Comparison of ENCODE assay signal across 20 cellular contexts in genomic region chr12:67748761-67749075, GRCh38.
DNase-seq lines count a peak whose midpoint lies in the region; ATAC-seq, FAIRE-seq and TF ChIP-seq lines count a peak whose summit lies in the region.
"Had no signal": no experiment of that assay in that cellular context is flagged by ENCODE, and none has a peak within 500 bp of the region (broad histone marks: within the 10 kb centered on the region; RNA-seq: fewer than 3 reads in every experiment).

No MANE protein-coding gene starts in this region.

- no peak overlapping the region for H2AFZ ChIP-seq in astrocyte (ENCODE audit: low read depth, low read length)

- no peaks in the 10 kb centered on the region for H3K27me3 ChIP-seq in astrocyte (ENCODE audit: insufficient read depth, low read length)
- no peaks in the 10 kb centered on the region for H3K27me3 ChIP-seq in stomach
- no peaks in the 10 kb centered on the region for H3K27me3 ChIP-seq in endodermal cell (ENCODE audit: control insufficient read depth, insufficient read depth, low read length, poor library complexity, severe bottlenecking)
- no peaks in the 10 kb centered on the region for H3K27me3 ChIP-seq in naive thymus-derived CD4-positive, alpha-beta T cell (ENCODE audit: control insufficient read depth in 2 of 2, insufficient read depth in 2 of 2, low read length in 2 of 2)
- H3K27me3 ChIP-seq: adrenal gland, upper lobe of right lung had no signal

- H3K27me3 Mint-ChIP-seq in astrocyte (ENCODE audit: low read depth, unreplicated experiment) (no peaks in the 10 kb centered on the region), endodermal cell (ENCODE audit: insufficient read depth) (peaks cover 3% of the 10 kb centered on the region)
- H3K27me3 Mint-ChIP-seq in stimulated activated naive B cell treated with anti-CD40 and anti-IgM and Interleukin-4, amounts not matched to agents 10 μg/mL and 1 μg/mL and 100 μg/mL, for 72 hours = peaks cover 0 to 13% of the 10 kb centered on the region in 2 donors
- peaks cover 0 to 2% (median 0%) of the 10 kb centered on the region in 5 donors for H3K27me3 Mint-ChIP-seq in naive thymus-derived CD4-positive, alpha-beta T cell
- H3K27me3 Mint-ChIP-seq: stimulated activated memory B cell treated with anti-CD40 and anti-IgM and Interleukin-4, amounts not matched to agents 10 μg/mL and 1 μg/mL and 100 μg/mL, for 72 hours had no signal

- H3K9me3 ChIP-seq in astrocyte (ENCODE audit: insufficient read depth, low read depth, low read length) (no peaks in the 10 kb centered on the region), stomach (no peaks in the 10 kb centered on the region), endodermal cell (ENCODE audit: control insufficient read depth, low read length) (no peaks in the 10 kb centered on the region)
- no peaks in the 10 kb centered on the region for H3K9me3 ChIP-seq in naive thymus-derived CD4-positive, alpha-beta T cell (ENCODE audit: control insufficient read depth in 2 of 3, low read length in 3 of 3)
- H3K9me3 ChIP-seq: adrenal gland, upper lobe of right lung had no signal

- H3K4me1 Mint-ChIP-seq in astrocyte (ENCODE audit: low read depth, unreplicated experiment) (peaks cover 27% of the 10 kb centered on the region), endodermal cell (peaks cover 3% of the 10 kb centered on the region)
- no peaks in the 10 kb centered on the region for H3K4me1 Mint-ChIP-seq in stimulated activated naive B cell treated with anti-CD40 and anti-IgM and Interleukin-4, amounts not matched to agents 10 μg/mL and 1 μg/mL and 100 μg/mL, for 72 hours
- no peaks in the 10 kb centered on the region for H3K4me1 Mint-ChIP-seq in naive thymus-derived CD4-positive, alpha-beta T cell
- H3K4me1 Mint-ChIP-seq: stimulated activated memory B cell treated with anti-CD40 and anti-IgM and Interleukin-4, amounts not matched to agents 10 μg/mL and 1 μg/mL and 100 μg/mL, for 72 hours had no signal

- H3K27ac ChIP-seq in astrocyte (ENCODE audit: low read depth, low read length) (peak overlapping the region; percentile 30), stomach (peak overlapping the region; percentile 35 to 79 (median 53)), endodermal cell (ENCODE audit: low read depth, low read length) (no peak overlapping the region)
- H3K27ac ChIP-seq in naive thymus-derived CD4-positive, alpha-beta T cell (ENCODE audit: low read depth, low read length) = no peak overlapping the region
- H3K27ac ChIP-seq: adrenal gland, C4-2B, upper lobe of right lung had no signal

- peak; percentile 79 for ATAC-seq in left colon
- no peak for ATAC-seq in stimulated activated naive B cell treated with anti-CD40 and anti-IgM and Interleukin-4, amounts not matched to agents 10 μg/mL and 1 μg/mL and 100 μg/mL, for 72 hours (replicated peaks)
- ATAC-seq in naive thymus-derived CD4-positive, alpha-beta T cell = no peak
- no peak for ATAC-seq in GM21381 (IDR thresholded peaks at IDR 0.05; ENCODE audit: unreplicated experiment)
- ATAC-seq: stimulated activated memory B cell treated with anti-CD40 and anti-IgM and Interleukin-4, amounts not matched to agents 10 μg/mL and 1 μg/mL and 100 μg/mL, for 72 hours; upper lobe of right lung had no signal

- CTCF ChIA-PET in naive thymus-derived CD4-positive, alpha-beta T cell (lab: Charles Lee) = no interaction called here

- H3K4me3 ChIP-seq in astrocyte (ENCODE audit: insufficient read depth, low read depth, low read length) = no peak overlapping the region
- H3K4me3 ChIP-seq in stomach = no peak overlapping the region
- no peak overlapping the region for H3K4me3 ChIP-seq in endodermal cell (ENCODE audit: low read length)
- H3K4me3 ChIP-seq in naive thymus-derived CD4-positive, alpha-beta T cell (ENCODE audit: low read length) = no peak overlapping the region
- H3K4me3 ChIP-seq: adrenal gland, upper lobe of right lung had no signal

- H4K20me1 ChIP-seq in astrocyte (ENCODE audit: insufficient read depth, low read length) = no peaks in the 10 kb centered on the region

- H3K9ac ChIP-seq in astrocyte (ENCODE audit: low read length) (no peak overlapping the region), endodermal cell (ENCODE audit: extremely low read depth, low read length, poor library complexity, severe bottlenecking) (no peak overlapping the region)

- no peaks in the 10 kb centered on the region for H3K36me3 ChIP-seq in astrocyte (ENCODE audit: insufficient read depth, low read length)
- H3K36me3 ChIP-seq in stomach = no peaks in the 10 kb centered on the region
- H3K36me3 ChIP-seq in endodermal cell (ENCODE audit: control insufficient read depth, insufficient read depth, low read length) = no peaks in the 10 kb centered on the region
- no peaks in the 10 kb centered on the region for H3K36me3 ChIP-seq in naive thymus-derived CD4-positive, alpha-beta T cell (ENCODE audit: control insufficient read depth in 2 of 3, insufficient read depth in 3 of 3, low read length in 3 of 3)
- H3K36me3 ChIP-seq: adrenal gland, upper lobe of right lung had no signal

- peak; percentile 23 for FAIRE-seq in HTR-8/SVneo (lab: Jason Lieb, UNC)
- FAIRE-seq in astrocyte (lab: Jason Lieb, UNC) = no peak

- no peaks in the 10 kb centered on the region for H3K79me2 ChIP-seq in astrocyte (ENCODE audit: insufficient read depth, low read length)

- H3K9me3 Mint-ChIP-seq in astrocyte (ENCODE audit: unreplicated experiment) (peaks cover 1% of the 10 kb centered on the region), endodermal cell (peaks cover 6% of the 10 kb centered on the region)
- H3K9me3 Mint-ChIP-seq in stimulated activated naive B cell treated with anti-CD40 and anti-IgM and Interleukin-4, amounts not matched to agents 10 μg/mL and 1 μg/mL and 100 μg/mL, for 72 hours = peaks cover 0 to 2% of the 10 kb centered on the region in 2 donors
- H3K9me3 Mint-ChIP-seq in naive thymus-derived CD4-positive, alpha-beta T cell = peaks cover 0 to 5% (median 1%) of the 10 kb centered on the region in 11 donors

- TF ChIP-seq POLR2A in stomach (IDR thresholded peaks at IDR 0.05) = no peak

- WGBS in stomach, 5 donors = 30 to 55% (median 50%) methylated on average over 1 of the region's 1 CpG
- WGBS in endodermal cell (ENCODE audit: insufficient coverage in 1 of 2, insufficient read length in 1 of 2), 2 experiments = 80 to 87% methylated on average over 1 of the region's 1 CpG

- no peak for TF ChIP-seq CTCF in astrocyte (IDR thresholded peaks at IDR 0.05; ENCODE audit: insufficient read depth, low read depth, low read length)
- TF ChIP-seq CTCF in stomach (IDR thresholded peaks at IDR 0.05) = no peak
- TF ChIP-seq CTCF in endodermal cell (conservative IDR thresholded peaks at IDR 0.05) = no peak

- H3K4me3 Mint-ChIP-seq in astrocyte (ENCODE audit: unreplicated experiment) = no peak overlapping the region
- H3K4me3 Mint-ChIP-seq in endodermal cell = no peak overlapping the region
- no peak overlapping the region for H3K4me3 Mint-ChIP-seq in stimulated activated naive B cell treated with anti-CD40 and anti-IgM and Interleukin-4, amounts not matched to agents 10 μg/mL and 1 μg/mL and 100 μg/mL, for 72 hours
- no peak overlapping the region for H3K4me3 Mint-ChIP-seq in naive thymus-derived CD4-positive, alpha-beta T cell
- H3K4me3 Mint-ChIP-seq: stimulated activated memory B cell treated with anti-CD40 and anti-IgM and Interleukin-4, amounts not matched to agents 10 μg/mL and 1 μg/mL and 100 μg/mL, for 72 hours had no signal

- H3K27ac Mint-ChIP-seq in astrocyte (ENCODE audit: unreplicated experiment) (no peak overlapping the region), endodermal cell (no peak overlapping the region)
- no peak overlapping the region for H3K27ac Mint-ChIP-seq in stimulated activated naive B cell treated with anti-CD40 and anti-IgM and Interleukin-4, amounts not matched to agents 10 μg/mL and 1 μg/mL and 100 μg/mL, for 72 hours
- no peak overlapping the region for H3K27ac Mint-ChIP-seq in naive thymus-derived CD4-positive, alpha-beta T cell
- H3K27ac Mint-ChIP-seq: stimulated activated memory B cell treated with anti-CD40 and anti-IgM and Interleukin-4, amounts not matched to agents 10 μg/mL and 1 μg/mL and 100 μg/mL, for 72 hours had no signal

- H3K4me1 ChIP-seq in astrocyte (ENCODE audit: insufficient read depth, low read length) (peaks cover 17% of the 10 kb centered on the region), stomach (peaks cover 4 to 30% (median 19%) of the 10 kb centered on the region in 4 donors), endodermal cell (ENCODE audit: control insufficient read depth, insufficient read depth, low read length) (no peaks in the 10 kb centered on the region)
- no peaks in the 10 kb centered on the region for H3K4me1 ChIP-seq in naive thymus-derived CD4-positive, alpha-beta T cell (ENCODE audit: control insufficient read depth in 2 of 2, insufficient read depth in 2 of 2, low read length in 2 of 2)
- H3K4me1 ChIP-seq: adrenal gland, upper lobe of right lung had no signal

- DNase-seq in HTR-8/SVneo (ENCODE audit: insufficient read length, low spot score) (no peak), astrocyte (ENCODE audit: low read depth) (no peak), left colon (no peak), stomach (no peak), endodermal cell (no peak)
- DNase-seq in stimulated activated naive B cell treated with anti-CD40 and anti-IgM and Interleukin-4, amounts not matched to agents 10 μg/mL and 1 μg/mL and 100 μg/mL, for 72 hours = no peak
- DNase-seq in naive thymus-derived CD4-positive, alpha-beta T cell = no peak
- DNase-seq: activated CD4-positive, CD25-positive, alpha-beta regulatory T cell; activated CD8-positive, alpha-beta memory T cell treated with anti-CD3 and anti-CD28 coated beads for 24 hours; adrenal gland; cerebellar nuclear complex; DND-41; Karpas-422; NCI-H1436; NCI-H345; Right ventricle myocardium superior; upper lobe of right lung had no signal

- POLR2A ChIA-PET in naive thymus-derived CD4-positive, alpha-beta T cell (lab: Charles Lee) = no interaction called here

- no peaks in the 10 kb centered on the region for H3K36me3 Mint-ChIP-seq in astrocyte (ENCODE audit: low read depth, unreplicated experiment)
- no peaks in the 10 kb centered on the region for H3K36me3 Mint-ChIP-seq in endodermal cell (ENCODE audit: low read depth)
- H3K36me3 Mint-ChIP-seq in stimulated activated naive B cell treated with anti-CD40 and anti-IgM and Interleukin-4, amounts not matched to agents 10 μg/mL and 1 μg/mL and 100 μg/mL, for 72 hours = peaks cover 0 to 3% of the 10 kb centered on the region in 2 donors
- peaks cover 0 to 8% (median 0%) of the 10 kb centered on the region in 5 donors for H3K36me3 Mint-ChIP-seq in naive thymus-derived CD4-positive, alpha-beta T cell

- TF ChIP-seq EP300 in stomach (IDR thresholded peaks at IDR 0.05) = no peak

- intact Hi-C loops in left colon (cut with DNase I, micrococcal nuclease) = no loop called here
- intact Hi-C loops in stomach (cut with DNase I; ENCODE audit: low total_unique reads) = no loop called here
- intact Hi-C loops in naive thymus-derived CD4-positive, alpha-beta T cell (cut with micrococcal nuclease) = no loop called here

- H3K4me2 ChIP-seq in astrocyte (ENCODE audit: low read length) = peak overlapping the region; percentile 42

Comparison
In these comparisons a context has a peak if more than half of its experiments do, and no peak if none do; other contexts are left out.
1. H3K27ac ChIP-seq: peak in astrocyte (single experiment) and stomach (5 of 5); none in endodermal cell (single experiment) and naive thymus-derived CD4-positive, alpha-beta T cell (single experiment).